Comparison of ENCODE assay signal across 34 cellular contexts in the genomic region with DNA sequence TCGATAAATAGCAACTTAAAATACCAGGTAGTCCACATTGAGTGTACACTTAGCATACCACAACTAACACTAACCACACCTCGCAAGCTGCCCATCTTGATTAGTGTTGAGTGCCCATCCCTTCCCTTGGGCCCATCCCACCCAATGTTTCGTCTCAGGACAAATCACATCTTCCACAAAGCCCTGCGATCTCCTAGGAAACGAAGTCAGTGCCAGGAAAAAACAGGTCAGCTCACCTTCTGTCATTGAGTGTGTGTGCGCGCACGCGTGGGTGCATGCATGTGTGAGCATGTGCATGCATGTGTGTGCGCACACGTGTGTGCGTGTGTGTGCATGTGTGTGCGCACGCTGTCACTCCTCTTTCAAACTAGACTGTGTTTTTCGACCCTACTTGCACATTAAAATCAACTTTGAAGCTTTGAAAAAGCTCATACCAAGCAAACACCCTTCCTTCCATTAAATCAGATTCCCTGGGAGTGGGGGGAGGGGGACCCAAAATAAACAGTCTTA. TPM values are rescaled to one million over a fixed set of nuclear protein-coding genes. Genes with fewer than 3 reads are reported as not detected.
"Had no signal": no experiment of that assay in that cellular context is flagged by ENCODE, and none has a peak within 500 bp of the region (broad histone marks: within the 10 kb centered on the region; RNA-seq: fewer than 3 reads in every experiment).

No MANE protein-coding gene starts in this region.

- H3K9me3 Mint-ChIP-seq: activated CD4-positive, alpha-beta T cell treated with anti-CD3 and anti-CD28 coated beads, Interleukin-2, amount 10 ng/mL, durations not matched to agents 24 days and 14 days; activated naive CD8-positive, alpha-beta T cell treated with anti-CD3 and anti-CD28 coated beads for 36 hours; activated T-cell treated with anti-CD3 and anti-CD28 coated beads, Interleukin-2, amount 50 U/mL, for 72 hours; activated T-helper 17 cell treated with anti-CD3 and anti-CD28 coated beads, Interleukin-2, amount 50 U/mL, for 72 hours; T-helper 1 cell treated with Interleukin-12 subunit alpha and Interleukin-12 subunit beta and Interleukin-4 antibody, amounts not matched to agents 30 μg/mL and 1 μg/mL, for 36 hours; T-helper 2 cell treated with Interferon-gamma antibody and Interleukin-4, amounts not matched to agents 5 μg/mL and 100 μg/mL, for 36 hours had no signal

- H3K36me3 ChIP-seq: ascending aorta, Peyer's patch, SJSA1 had no signal

- ATAC-seq: activated CD8-positive, alpha-beta T cell treated with anti-CD3 and anti-CD28 coated beads, Interleukin-2, amount 10 ng/mL, durations not matched to agents 7 days and 5 days; activated T-cell treated with anti-CD3 and anti-CD28 coated beads, Interleukin-2, amount 50 U/mL, for 72 hours; activated T-helper 17 cell treated with anti-CD3 and anti-CD28 coated beads, Interleukin-2, amount 50 U/mL, for 72 hours; PC-3 had no signal

- H3K9me3 ChIP-seq: ascending aorta, Peyer's patch, SJSA1, SK-N-SH had no signal

- DNase-seq: activated CD4-positive, alpha-beta T cell treated with anti-CD3 and anti-CD28 coated beads, Interleukin-2, amount 10 ng/mL, durations not matched to agents 24 days and 14 days; activated CD4-positive, alpha-beta T cell treated with anti-CD3 and anti-CD28 coated beads, Interleukin-2, amount 50 U/mL, for 4 hours; activated CD8-positive, alpha-beta memory T cell treated with anti-CD3 and anti-CD28 coated beads, Interleukin-2, amount 50 U/mL, for 4 hours; activated CD8-positive, alpha-beta T cell treated with anti-CD3 and anti-CD28 coated beads, Interleukin-2, amount 10 ng/mL, durations not matched to agents 7 days and 5 days; activated effector memory CD4-positive, alpha-beta T cell treated with anti-CD3 and anti-CD28 coated beads, Interleukin-2, amount 50 U/mL, for 16 hours; activated naive CD4-positive, alpha-beta T cell; activated naive CD4-positive, alpha-beta T cell treated with anti-CD3 and anti-CD28 coated beads, Interleukin-2, amount 50 U/mL, for 16 hours; activated naive CD8-positive, alpha-beta T cell treated with anti-CD3 and anti-CD28 coated beads for 36 hours; activated T-cell treated with anti-CD3 and anti-CD28 coated beads, Interleukin-2, amount 50 U/mL, for 72 hours; amygdala; caudate nucleus; cerebellar nuclear complex; Karpas-422; KBM-7; NCI-H1105; NCI-H1417 treated with DMSO at 0.1 percent for 48 hours; NCI-H187 treated with DMSO at 0.1 percent for 48 hours; NCI-H2081; NCI-H226; NCI-H524 treated with DMSO at 0.1 percent for 48 hours; NK-92 treated with Interleukin-12 subunit alpha and Interleukin-12 subunit beta, amount 100 ng/mL, for 24 hours; PC-3; Peyer's patch; RPMI8226; SHP77 treated with DMSO at 0.1 percent for 48 hours; SK-N-SH had no signal

- H3K4me1 ChIP-seq: ascending aorta, Peyer's patch, SJSA1 had no signal

- H3K4me1 Mint-ChIP-seq: activated CD4-positive, alpha-beta T cell treated with anti-CD3 and anti-CD28 coated beads, Interleukin-2, amount 10 ng/mL, durations not matched to agents 24 days and 14 days; activated naive CD8-positive, alpha-beta T cell treated with anti-CD3 and anti-CD28 coated beads for 36 hours; activated T-helper 17 cell treated with anti-CD3 and anti-CD28 coated beads, Interleukin-2, amount 50 U/mL, for 72 hours had no signal

- H3K4me3 ChIP-seq: ascending aorta, Peyer's patch, SJSA1 had no signal

- H3K27me3 ChIP-seq: ascending aorta, Peyer's patch had no signal

- H3K27ac ChIP-seq: ascending aorta, Peyer's patch, SJSA1 had no signal

- H3K27ac Mint-ChIP-seq: activated CD4-positive, alpha-beta T cell treated with anti-CD3 and anti-CD28 coated beads, Interleukin-2, amount 10 ng/mL, durations not matched to agents 24 days and 14 days; activated CD8-positive, alpha-beta T cell treated with anti-CD3 and anti-CD28 coated beads, Interleukin-2, amount 10 ng/mL, durations not matched to agents 7 days and 5 days; activated naive CD8-positive, alpha-beta T cell treated with anti-CD3 and anti-CD28 coated beads for 36 hours; activated T-cell treated with anti-CD3 and anti-CD28 coated beads, Interleukin-2, amount 50 U/mL, for 72 hours; activated T-helper 17 cell treated with anti-CD3 and anti-CD28 coated beads, Interleukin-2, amount 50 U/mL, for 72 hours; T-helper 1 cell treated with Interleukin-12 subunit alpha and Interleukin-12 subunit beta and Interleukin-4 antibody, amounts not matched to agents 30 μg/mL and 1 μg/mL, for 36 hours; T-helper 2 cell treated with Interferon-gamma antibody and Interleukin-4, amounts not matched to agents 5 μg/mL and 100 μg/mL, for 36 hours had no signal

- FAIRE-seq: TTC549 had no signal

- H3K4me3 Mint-ChIP-seq: activated CD4-positive, alpha-beta T cell treated with anti-CD3 and anti-CD28 coated beads, Interleukin-2, amount 10 ng/mL, durations not matched to agents 24 days and 14 days; activated CD8-positive, alpha-beta T cell treated with anti-CD3 and anti-CD28 coated beads, Interleukin-2, amount 10 ng/mL, durations not matched to agents 7 days and 5 days; activated naive CD8-positive, alpha-beta T cell treated with anti-CD3 and anti-CD28 coated beads for 36 hours; activated T-cell treated with anti-CD3 and anti-CD28 coated beads, Interleukin-2, amount 50 U/mL, for 72 hours; activated T-helper 17 cell treated with anti-CD3 and anti-CD28 coated beads, Interleukin-2, amount 50 U/mL, for 72 hours; T-helper 1 cell treated with Interleukin-12 subunit alpha and Interleukin-12 subunit beta and Interleukin-4 antibody, amounts not matched to agents 30 μg/mL and 1 μg/mL, for 36 hours; T-helper 2 cell treated with Interferon-gamma antibody and Interleukin-4, amounts not matched to agents 5 μg/mL and 100 μg/mL, for 36 hours had no signal

- H3K36me3 Mint-ChIP-seq: activated naive CD8-positive, alpha-beta T cell treated with anti-CD3 and anti-CD28 coated beads for 36 hours had no signal

RNA-seq across cellular contexts. Expression of a gene that starts 48.8 kb away (rescaled TPM):
- total RNA-seq: activated CD4-positive, alpha-beta T cell treated with anti-CD3 and anti-CD28 coated beads, Interleukin-2, amount 10 ng/mL, durations not matched to agents 24 days and 14 days; activated CD8-positive, alpha-beta T cell treated with anti-CD3 and anti-CD28 coated beads, Interleukin-2, amount 10 ng/mL, durations not matched to agents 7 days and 5 days; activated naive CD8-positive, alpha-beta T cell treated with anti-CD3 and anti-CD28 coated beads for 36 hours; activated T-cell treated with anti-CD3 and anti-CD28 coated beads, Interleukin-2, amount 50 U/mL, for 72 hours; activated T-helper 17 cell treated with anti-CD3 and anti-CD28 coated beads, Interleukin-2, amount 50 U/mL, for 72 hours; ascending aorta; MCF 10A; NCI-H460; PC-3; Peyer's patch; SJSA1 had no signal
